ENCODE assay signal across 1 cellular context in the genomic region with DNA sequence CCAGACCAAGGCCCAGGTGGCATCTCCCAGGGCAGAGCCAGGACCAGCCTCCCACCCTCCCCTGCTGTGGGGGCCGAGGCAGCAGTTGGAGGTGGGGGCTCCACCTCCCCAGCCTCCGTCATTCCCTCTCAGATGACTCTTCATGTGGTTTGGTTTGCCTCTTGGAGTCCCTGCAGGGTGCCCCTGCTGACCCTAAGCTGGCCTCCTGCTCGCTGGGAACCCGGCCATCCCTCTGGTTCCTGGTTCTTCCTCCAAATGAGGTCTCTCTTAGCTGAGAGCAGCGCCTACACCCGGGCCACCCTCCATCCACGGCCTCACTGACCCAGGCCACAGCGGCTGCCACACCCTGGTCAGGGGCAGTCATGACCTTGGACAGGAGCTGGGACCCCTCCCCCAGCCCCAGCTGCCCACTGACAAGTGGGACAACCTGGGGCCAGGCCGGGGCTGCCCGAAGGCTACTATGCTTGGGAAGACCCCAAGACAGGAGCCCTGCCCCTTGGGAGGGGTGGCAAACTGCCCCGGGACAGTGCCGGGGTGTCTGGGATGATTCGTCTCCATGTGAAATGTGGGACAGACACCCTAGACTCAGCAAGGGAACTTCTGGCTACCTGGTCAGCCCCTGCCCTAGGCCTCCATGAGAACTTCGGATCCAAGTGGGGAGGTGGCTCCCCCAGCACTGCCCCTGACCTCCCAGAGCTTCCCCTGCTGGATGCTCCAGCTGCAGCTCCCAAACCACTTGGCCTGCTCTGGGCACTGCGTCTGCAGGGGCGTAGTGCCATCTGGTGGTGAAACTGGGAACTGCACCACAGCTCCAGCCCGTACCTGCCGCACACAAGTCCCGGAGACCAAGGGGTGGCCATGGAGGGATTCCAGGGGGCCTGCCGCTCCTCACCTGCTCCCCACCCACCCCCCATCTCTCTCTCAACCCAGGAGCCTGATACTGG.
TF ChIP-seq lines count a peak whose summit lies in the region.

No MANE protein-coding gene starts in this region.

TF ChIP-seq in HCT116, 20 proteins besides CTCF, POLR2A, EP300 and RAD21 (continued from another document):
- TF ChIP-seq, protein P1, sequence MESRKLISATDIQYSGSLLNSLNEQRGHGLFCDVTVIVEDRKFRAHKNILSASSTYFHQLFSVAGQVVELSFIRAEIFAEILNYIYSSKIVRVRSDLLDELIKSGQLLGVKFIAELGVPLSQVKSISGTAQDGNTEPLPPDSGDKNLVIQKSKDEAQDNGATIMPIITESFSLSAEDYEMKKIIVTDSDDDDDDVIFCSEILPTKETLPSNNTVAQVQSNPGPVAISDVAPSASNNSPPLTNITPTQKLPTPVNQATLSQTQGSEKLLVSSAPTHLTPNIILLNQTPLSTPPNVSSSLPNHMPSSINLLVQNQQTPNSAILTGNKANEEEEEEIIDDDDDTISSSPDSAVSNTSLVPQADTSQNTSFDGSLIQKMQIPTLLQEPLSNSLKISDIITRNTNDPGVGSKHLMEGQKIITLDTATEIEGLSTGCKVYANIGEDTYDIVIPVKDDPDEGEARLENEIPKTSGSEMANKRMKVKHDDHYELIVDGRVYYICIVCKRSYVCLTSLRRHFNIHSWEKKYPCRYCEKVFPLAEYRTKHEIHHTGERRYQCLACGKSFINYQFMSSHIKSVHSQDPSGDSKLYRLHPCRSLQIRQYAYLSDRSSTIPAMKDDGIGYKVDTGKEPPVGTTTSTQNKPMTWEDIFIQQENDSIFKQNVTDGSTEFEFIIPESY (IDR thresholded peaks at IDR 0.05; ENCODE audit: extremely low read depth, insufficient replicate concordance, low read length): no peak
- TF ChIP-seq FOSL1 (IDR thresholded peaks at IDR 0.05; ENCODE audit: low read depth): no peak
